ENCODE assay signal across 10 cellular contexts in genomic region chr17:82775033-82775823, GRCh38. TPM values are rescaled to one million over a fixed set of nuclear protein-coding genes. Genes with fewer than 3 reads are reported as not detected.
DNase-seq lines count a peak whose midpoint lies in the region; ATAC-seq and TF ChIP-seq lines count a peak whose summit lies in the region.
"Had no signal": no experiment of that assay in that cellular context is flagged by ENCODE, and none has a peak within 500 bp of the region (broad histone marks: within the 10 kb centered on the region; RNA-seq: fewer than 3 reads in every experiment).

No MANE protein-coding gene starts in this region.

- H3K27ac ChIP-seq in left ventricle myocardium inferior (replicated peaks), result no peak overlapping the region

- DNase-seq in NCI-H2227 (lab: John Stamatoyannopoulos, UW; ENCODE audit: unreplicated experiment), result peak; percentile 58
- no peak for DNase-seq in NCI-H2227 treated with DMSO at 0.1 percent for 48 hours (lab: John Stamatoyannopoulos, UW)
- peak; percentile 35 for DNase-seq in NCI-H774 (lab: John Stamatoyannopoulos, UW)
- DNase-seq in activated naive CD8-positive, alpha-beta T cell treated with anti-CD3 and anti-CD28 coated beads, Interleukin-2, amount 50 U/mL, for 24 hours, result peak; percentile 68
- peak; percentile 67 for DNase-seq in left ventricle myocardium inferior
- peak; percentile 21 for DNase-seq in renal cortical epithelial cell (ENCODE audit: low read depth)
- DNase-seq in NOMO-1 (lab: John Stamatoyannopoulos, UW; ENCODE audit: unreplicated experiment in 2 of 2), result no peak
- DNase-seq in mesenteric fat pad (ENCODE audit: low spot score), result no peak

- peak overlapping the region; percentile 13 for H3K4me3 ChIP-seq in left ventricle myocardium inferior

- no peaks in the 10 kb centered on the region for H3K9me3 ChIP-seq in left ventricle myocardium inferior (replicated peaks)

- peaks cover 28% of the 10 kb centered on the region for H3K4me1 Mint-ChIP-seq in activated naive CD8-positive, alpha-beta T cell treated with anti-CD3 and anti-CD28 coated beads, Interleukin-2, amount 50 U/mL, for 24 hours

- no peak for ATAC-seq in activated naive CD8-positive, alpha-beta T cell treated with anti-CD3 and anti-CD28 coated beads, Interleukin-2, amount 50 U/mL, for 24 hours

- peaks cover 6% of the 10 kb centered on the region for H3K4me1 ChIP-seq in left ventricle myocardium inferior

- no peak overlapping the region for H3K4me3 Mint-ChIP-seq in activated naive CD8-positive, alpha-beta T cell treated with anti-CD3 and anti-CD28 coated beads, Interleukin-2, amount 50 U/mL, for 24 hours
- H3K4me3 Mint-ChIP-seq: activated naive CD4-positive, alpha-beta T cell treated with anti-CD3 and anti-CD28 coated beads, Interleukin-2, amount 50 U/mL, for 24 hours; stimulated activated naive CD8-positive, alpha-beta T cell treated with anti-CD3 and anti-CD28 coated beads, Interleukin-15, Interleukin-2, amounts not matched to agents 100 ng/mL and 50 ng/mL, for 24 hours had no signal

- H3K9me3 Mint-ChIP-seq in activated naive CD8-positive, alpha-beta T cell treated with anti-CD3 and anti-CD28 coated beads, Interleukin-2, amount 50 U/mL, for 24 hours, result no peaks in the 10 kb centered on the region
- H3K9me3 Mint-ChIP-seq: activated naive CD4-positive, alpha-beta T cell treated with anti-CD3 and anti-CD28 coated beads, Interleukin-2, amount 50 U/mL, for 24 hours; stimulated activated naive CD8-positive, alpha-beta T cell treated with anti-CD3 and anti-CD28 coated beads, Interleukin-15, Interleukin-2, amounts not matched to agents 100 ng/mL and 50 ng/mL, for 24 hours had no signal

- no peak overlapping the region for H3K27ac Mint-ChIP-seq in activated naive CD8-positive, alpha-beta T cell treated with anti-CD3 and anti-CD28 coated beads, Interleukin-2, amount 50 U/mL, for 24 hours
- H3K27ac Mint-ChIP-seq: activated naive CD4-positive, alpha-beta T cell treated with anti-CD3 and anti-CD28 coated beads, Interleukin-2, amount 50 U/mL, for 24 hours; stimulated activated naive CD8-positive, alpha-beta T cell treated with anti-CD3 and anti-CD28 coated beads, Interleukin-15, Interleukin-2, amounts not matched to agents 100 ng/mL and 50 ng/mL, for 24 hours had no signal

- H3K36me3 Mint-ChIP-seq in activated naive CD8-positive, alpha-beta T cell treated with anti-CD3 and anti-CD28 coated beads, Interleukin-2, amount 50 U/mL, for 24 hours (ENCODE audit: low read depth), result peaks cover 20% of the 10 kb centered on the region

- intact Hi-C loops in left ventricle myocardium inferior (cut with micrococcal nuclease), result no loop called here

- TF ChIP-seq CTCF in left ventricle myocardium inferior (IDR thresholded peaks at IDR 0.05; ENCODE audit: borderline replicate concordance), result peak; percentile 91

- H3K27me3 ChIP-seq in left ventricle myocardium inferior (ENCODE audit: low read depth), result no peaks in the 10 kb centered on the region

- peaks cover 25% of the 10 kb centered on the region for H3K36me3 ChIP-seq in left ventricle myocardium inferior

- H3K27me3 Mint-ChIP-seq in activated naive CD8-positive, alpha-beta T cell treated with anti-CD3 and anti-CD28 coated beads, Interleukin-2, amount 50 U/mL, for 24 hours, result no peaks in the 10 kb centered on the region
- H3K27me3 Mint-ChIP-seq: activated naive CD4-positive, alpha-beta T cell treated with anti-CD3 and anti-CD28 coated beads, Interleukin-2, amount 50 U/mL, for 24 hours; stimulated activated naive CD8-positive, alpha-beta T cell treated with anti-CD3 and anti-CD28 coated beads, Interleukin-15, Interleukin-2, amounts not matched to agents 100 ng/mL and 50 ng/mL, for 24 hours had no signal

RNA-seq across cellular contexts. Expression of gene TBCD, which starts 23.4 kb away (rescaled TPM):
- total RNA-seq in left ventricle myocardium inferior (48.0 TPM), renal cortical epithelial cell (10.6 and 38.5 TPM in 2 replicates), mesenteric fat pad (128 TPM)

RNA-seq across cellular contexts. Expression of gene FN3K, which starts 39.8 kb away (rescaled TPM):
- total RNA-seq in left ventricle myocardium inferior (79.1 TPM), renal cortical epithelial cell (3.6 and 16.8 TPM in 2 replicates), mesenteric fat pad (19.3 TPM)

RNA-seq across cellular contexts. Expression of gene FN3KRP, which starts 58.7 kb away (rescaled TPM):
- total RNA-seq in left ventricle myocardium inferior, result 13.6 TPM
- 18.8 and 21.3 TPM in 2 replicates for total RNA-seq in renal cortical epithelial cell
- total RNA-seq in mesenteric fat pad, result 20.4 TPM

Comparison
In these comparisons a context has a peak if more than half of its experiments do, and no peak if none do; other contexts are left out.
1. DNase-seq: peak in NCI-H2227 (single experiment), NCI-H774 (single experiment), activated naive CD8-positive, alpha-beta T cell treated with anti-CD3 and anti-CD28 coated beads, Interleukin-2, amount 50 U/mL, for 24 hours (single experiment), left ventricle myocardium inferior (single experiment) and renal cortical epithelial cell (single experiment); none in NCI-H2227 treated with DMSO at 0.1 percent for 48 hours (single experiment), NOMO-1 (0 of 2) and mesenteric fat pad (single experiment).